8 cellular contexts compared by ENCODE assay signal in genomic region chr17:80678621-80679020, GRCh38.
DNase-seq lines count a peak whose midpoint lies in the region; ATAC-seq lines count a peak whose summit lies in the region.

No MANE protein-coding gene starts in this region.

- no peaks in the 10 kb centered on the region for H3K9me3 Mint-ChIP-seq in activated CD4-positive, alpha-beta memory T cell treated with anti-CD3 and anti-CD28 coated beads, Interleukin-2, amount 10 ng/mL, durations not matched to agents 7 days and 5 days
- no peaks in the 10 kb centered on the region for H3K9me3 Mint-ChIP-seq in stimulated activated naive CD8-positive, alpha-beta T cell treated with anti-CD3 and anti-CD28 coated beads, Interleukin-15, Interleukin-2, amounts not matched to agents 100 ng/mL and 50 ng/mL, for 24 hours

- DNase-seq in SHP77 (lab: John Stamatoyannopoulos, UW) (peak; percentile 43 to 50), SHP77 treated with DMSO at 0.1 percent for 48 hours (lab: John Stamatoyannopoulos, UW) (no peak), globus pallidus (ENCODE audit: low spot score) (peak; percentile 44), SKM-1 (lab: John Stamatoyannopoulos, UW; ENCODE audit: unreplicated experiment) (no peak), Right ventricle myocardium inferior (ENCODE audit: missing footprints) (no peak), amniotic stem cell (lab: John Stamatoyannopoulos, UW) (no peak)
- DNase-seq in activated CD4-positive, alpha-beta memory T cell treated with anti-CD3 and anti-CD28 coated beads, Interleukin-2, amount 10 ng/mL, durations not matched to agents 7 days and 5 days: peak; percentile 51

- no peaks in the 10 kb centered on the region for H3K27me3 Mint-ChIP-seq in activated CD4-positive, alpha-beta memory T cell treated with anti-CD3 and anti-CD28 coated beads, Interleukin-2, amount 10 ng/mL, durations not matched to agents 7 days and 5 days
- H3K27me3 Mint-ChIP-seq in stimulated activated naive CD8-positive, alpha-beta T cell treated with anti-CD3 and anti-CD28 coated beads, Interleukin-15, Interleukin-2, amounts not matched to agents 100 ng/mL and 50 ng/mL, for 24 hours: no peaks in the 10 kb centered on the region

- intact Hi-C loops in Right ventricle myocardium inferior (cut with DNase I): no loop called here

- H3K4me1 Mint-ChIP-seq in activated CD4-positive, alpha-beta memory T cell treated with anti-CD3 and anti-CD28 coated beads, Interleukin-2, amount 10 ng/mL, durations not matched to agents 7 days and 5 days: peaks cover 46% of the 10 kb centered on the region
- H3K4me1 Mint-ChIP-seq in stimulated activated naive CD8-positive, alpha-beta T cell treated with anti-CD3 and anti-CD28 coated beads, Interleukin-15, Interleukin-2, amounts not matched to agents 100 ng/mL and 50 ng/mL, for 24 hours (ENCODE audit: low read depth): peaks cover 63% of the 10 kb centered on the region

- peak overlapping the region; percentile 49 for H3K4me3 Mint-ChIP-seq in activated CD4-positive, alpha-beta memory T cell treated with anti-CD3 and anti-CD28 coated beads, Interleukin-2, amount 10 ng/mL, durations not matched to agents 7 days and 5 days
- H3K4me3 Mint-ChIP-seq in stimulated activated naive CD8-positive, alpha-beta T cell treated with anti-CD3 and anti-CD28 coated beads, Interleukin-15, Interleukin-2, amounts not matched to agents 100 ng/mL and 50 ng/mL, for 24 hours: peak overlapping the region; percentile 62

- ATAC-seq in Right ventricle myocardium inferior: no peak

- H3K36me3 Mint-ChIP-seq in activated CD4-positive, alpha-beta memory T cell treated with anti-CD3 and anti-CD28 coated beads, Interleukin-2, amount 10 ng/mL, durations not matched to agents 7 days and 5 days (ENCODE audit: low read depth): peaks cover 19% of the 10 kb centered on the region
- peaks cover 17% of the 10 kb centered on the region for H3K36me3 Mint-ChIP-seq in stimulated activated naive CD8-positive, alpha-beta T cell treated with anti-CD3 and anti-CD28 coated beads, Interleukin-15, Interleukin-2, amounts not matched to agents 100 ng/mL and 50 ng/mL, for 24 hours (ENCODE audit: low read depth)

- CTCF ChIA-PET in activated CD4-positive, alpha-beta memory T cell treated with anti-CD3 and anti-CD28 coated beads, Interleukin-2, amount 10 ng/mL, durations not matched to agents 7 days and 5 days (lab: Charles Lee): interaction anchor here (1.5 kb wide), 1 partner anchor 73 kb away, joined by 4 read pairs; no protein-coding TSS in a partner anchor

- POLR2A ChIA-PET in activated CD4-positive, alpha-beta memory T cell treated with anti-CD3 and anti-CD28 coated beads, Interleukin-2, amount 10 ng/mL, durations not matched to agents 7 days and 5 days (lab: Charles Lee): no interaction called here

- H3K27ac Mint-ChIP-seq in activated CD4-positive, alpha-beta memory T cell treated with anti-CD3 and anti-CD28 coated beads, Interleukin-2, amount 10 ng/mL, durations not matched to agents 7 days and 5 days: peak overlapping the region; percentile 83
- peak overlapping the region; percentile 90 for H3K27ac Mint-ChIP-seq in stimulated activated naive CD8-positive, alpha-beta T cell treated with anti-CD3 and anti-CD28 coated beads, Interleukin-15, Interleukin-2, amounts not matched to agents 100 ng/mL and 50 ng/mL, for 24 hours

Comparison
In these comparisons a context has a peak if more than half of its experiments do, and no peak if none do; other contexts are left out.
1. DNase-seq: peak in SHP77 (2 of 2), activated CD4-positive, alpha-beta memory T cell treated with anti-CD3 and anti-CD28 coated beads, Interleukin-2, amount 10 ng/mL, durations not matched to agents 7 days and 5 days (single experiment) and globus pallidus (single experiment); none in SHP77 treated with DMSO at 0.1 percent for 48 hours (single experiment), SKM-1 (single experiment), Right ventricle myocardium inferior (single experiment) and amniotic stem cell (single experiment).